7 cellular contexts compared by ENCODE assay signal in genomic region chr2:25286025-25286400, GRCh38. TPM values are rescaled to one million over a fixed set of nuclear protein-coding genes. Genes with fewer than 3 reads are reported as not detected.
A peak's percentile ranks its signal among the peaks of the same experiment; 100 is the strongest.
DNase-seq lines count a peak whose midpoint lies in the region; ATAC-seq, FAIRE-seq and TF ChIP-seq lines count a peak whose summit lies in the region.

No MANE protein-coding gene starts in this region.

- H3K27me3 ChIP-seq in tibial nerve, result no peaks in the 10 kb centered on the region

- no peak for TF ChIP-seq EP300 in tibial nerve (IDR thresholded peaks at IDR 0.05)

- H3K9me3 ChIP-seq in kidney (ENCODE audit: control insufficient read depth in 1 of 2, low read length in 2 of 2), result no peaks in the 10 kb centered on the region
- no peaks in the 10 kb centered on the region for H3K9me3 ChIP-seq in tibial nerve

- DNase-seq in KG1 (lab: John Stamatoyannopoulos, UW), result peak; percentile 31
- peak; percentile 52 for DNase-seq in activated T-cell treated with anti-CD3 and anti-CD28 coated beads for 1 hour (ENCODE audit: low read depth)
- DNase-seq in kidney, result peak; percentile 84
- no peak for DNase-seq in tibial nerve (ENCODE audit: low spot score in 2 of 2)
- DNase-seq in DMS153 treated with DMSO at 0.1 percent for 48 hours (lab: John Stamatoyannopoulos, UW; ENCODE audit: unreplicated experiment), result no peak

- peaks cover 5 to 7% of the 10 kb centered on the region in 2 donors for H3K36me3 ChIP-seq in kidney (ENCODE audit: control insufficient read depth in 1 of 2, insufficient read depth in 2 of 2, low read length in 2 of 2)
- H3K36me3 ChIP-seq in tibial nerve, result peaks cover 0 to 37% (median 0%) of the 10 kb centered on the region in 3 donors

- ATAC-seq in GM19395 (IDR thresholded peaks at IDR 0.05; ENCODE audit: unreplicated experiment), result peak; percentile 77
- ATAC-seq in HG02870 (IDR thresholded peaks at IDR 0.05; ENCODE audit: unreplicated experiment), result no peak

- H3K9ac ChIP-seq in kidney (ENCODE audit: low read length in 2 of 2), result no peak overlapping the region

- TF ChIP-seq POLR2A in tibial nerve (IDR thresholded peaks at IDR 0.05), result no peak

- peak overlapping the region in 1 of 2 donors; percentile 61 for H3K27ac ChIP-seq in kidney (ENCODE audit: low read depth in 2 of 2, low read length in 2 of 2)
- peak overlapping the region in 3 of 4 donors; percentile 8 to 68 (median 49) for H3K27ac ChIP-seq in tibial nerve

- FAIRE-seq in kidney (lab: Jason Lieb, UNC), result no peak

- intact Hi-C loops in kidney (cut with DNase I), result no loop called here

- H3K4me1 ChIP-seq in kidney (ENCODE audit: control insufficient read depth in 1 of 2, insufficient read depth in 1 of 2, low read depth in 1 of 2, low read length in 2 of 2) (peaks cover 0 to 19% of the 10 kb centered on the region in 2 donors), tibial nerve (peaks cover 0 to 38% (median 10%) of the 10 kb centered on the region in 4 donors)

- TF ChIP-seq CTCF in kidney (IDR thresholded peaks at IDR 0.05; ENCODE audit: borderline replicate concordance, extremely low read depth, insufficient read depth) (no peak), tibial nerve (IDR thresholded peaks at IDR 0.05) (no peak)

- no peak overlapping the region for H3K4me3 ChIP-seq in kidney (ENCODE audit: low read length in 2 of 2)
- H3K4me3 ChIP-seq in tibial nerve, result no peak overlapping the region

- WGBS in tibial nerve, 2 donors, result 71 to 87% methylated on average over 6 to 10 of the region's 10 CpGs

RNA-seq across cellular contexts. Expression of gene DNMT3A, which starts 55.7 kb away (rescaled TPM):
- total RNA-seq in kidney, result 31.4 TPM
- polyA plus RNA-seq in kidney (ENCODE audit: insufficient read depth, low read depth, low replicate concordance), result 6.5 TPM
- 10 to 100 TPM; 17.4 to 28.4 (median 25.0) TPM for total RNA-seq in tibial nerve

Comparison
In these comparisons a context has a peak if more than half of its experiments do, and no peak if none do; other contexts are left out.
1. DNase-seq: peak in KG1 (single experiment), activated T-cell treated with anti-CD3 and anti-CD28 coated beads for 1 hour (single experiment) and kidney (single experiment); none in tibial nerve (0 of 2) and DMS153 treated with DMSO at 0.1 percent for 48 hours (single experiment).